ENCODE assay signal across 9 cellular contexts in the genomic region with DNA sequence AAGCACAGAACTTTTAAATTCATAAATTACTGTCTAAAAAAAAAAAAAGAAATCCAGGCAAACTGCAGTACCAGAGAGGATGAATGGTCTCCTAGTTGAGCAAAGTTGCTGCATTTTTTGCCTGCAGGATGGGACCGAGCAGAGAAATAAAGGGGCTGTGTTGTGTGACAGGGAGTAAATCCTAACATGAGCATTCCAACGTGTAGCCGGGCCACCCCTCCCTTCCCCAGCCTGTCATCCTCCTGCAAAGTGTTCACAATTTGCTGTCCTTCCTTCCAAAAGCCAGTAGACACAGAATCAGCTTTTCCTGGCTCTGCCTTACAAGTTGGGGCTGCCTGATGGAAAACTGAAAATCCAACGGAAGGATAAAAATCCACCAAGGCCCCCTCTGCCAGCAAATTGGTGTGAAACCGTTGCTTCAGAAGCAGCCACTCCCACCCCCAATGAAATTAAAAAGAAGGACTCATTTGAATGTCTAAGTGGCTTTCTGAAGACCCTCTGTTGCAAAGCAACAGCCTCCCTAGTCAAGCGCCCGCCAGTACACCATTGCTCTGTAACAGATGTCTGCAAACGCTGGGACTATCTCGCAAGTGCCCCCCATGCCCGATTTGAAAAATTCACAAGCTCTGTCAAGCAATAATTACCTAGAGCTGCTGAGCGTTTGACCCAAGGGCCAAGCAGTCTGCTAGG. TPM values are rescaled to one million over a fixed set of nuclear protein-coding genes. Genes with fewer than 3 reads are reported as not detected.
DNase-seq lines count a peak whose midpoint lies in the region; ATAC-seq, FAIRE-seq and TF ChIP-seq lines count a peak whose summit lies in the region.
"Had no signal": no experiment of that assay in that cellular context is flagged by ENCODE, and none has a peak within 500 bp of the region (broad histone marks: within the 10 kb centered on the region; RNA-seq: fewer than 3 reads in every experiment).

No MANE protein-coding gene starts in this region.

- DNase-seq in HT1080 (ENCODE audit: low read depth): peak; percentile 30
- no peak for DNase-seq in ascending aorta (ENCODE audit: low spot score in 2 of 2)
- DNase-seq in keratinocyte (ENCODE audit: low read depth, low spot score): no peak
- no peak for DNase-seq in stimulated activated naive B cell treated with anti-CD40 and anti-IgM and Interleukin-4, amounts not matched to agents 10 μg/mL and 1 μg/mL and 100 μg/mL, for 72 hours
- DNase-seq in MV-4-11 (lab: John Stamatoyannopoulos, UW): no peak
- no peak for DNase-seq in RCC 7860 (ENCODE audit: low spot score)
- DNase-seq: SW 1271 had no signal

- H2AFZ ChIP-seq in keratinocyte (ENCODE audit: control insufficient read depth, low read length): no peak overlapping the region

- FAIRE-seq in keratinocyte (lab: Jason Lieb, UNC) (no peak), RCC 7860 (lab: Jason Lieb, UNC) (no peak)

- intact Hi-C loops in ascending aorta (cut with DNase I): loop anchor here (5.0 kb wide), 2 partner anchors 33 to 78 kb away; no protein-coding TSS in a partner anchor

- H3K9me1 ChIP-seq in keratinocyte (ENCODE audit: control insufficient read depth, extremely low read depth, insufficient read depth, low read length): no peaks in the 10 kb centered on the region

- peaks cover 5 to 25% of the 10 kb centered on the region in 2 donors for H3K4me1 Mint-ChIP-seq in stimulated activated naive B cell treated with anti-CD40 and anti-IgM and Interleukin-4, amounts not matched to agents 10 μg/mL and 1 μg/mL and 100 μg/mL, for 72 hours

- ATAC-seq in stimulated activated naive B cell treated with anti-CD40 and anti-IgM and Interleukin-4, amounts not matched to agents 10 μg/mL and 1 μg/mL and 100 μg/mL, for 72 hours (replicated peaks): peak; percentile 6 to 13
- ATAC-seq in GM19395 (IDR thresholded peaks at IDR 0.05; ENCODE audit: unreplicated experiment): no peak
- no peak for ATAC-seq in GM21825 (IDR thresholded peaks at IDR 0.05; ENCODE audit: unreplicated experiment)

- no peak overlapping the region for H3K27ac Mint-ChIP-seq in stimulated activated naive B cell treated with anti-CD40 and anti-IgM and Interleukin-4, amounts not matched to agents 10 μg/mL and 1 μg/mL and 100 μg/mL, for 72 hours

- H3K4me3 ChIP-seq in ascending aorta: peak overlapping the region; percentile 65 to 86
- no peak overlapping the region for H3K4me3 ChIP-seq in keratinocyte (ENCODE audit: control insufficient read depth in 2 of 3, extremely low read depth in 1 of 3, insufficient read depth in 2 of 3, low read depth in 1 of 3, low read length in 3 of 3)

- TF ChIP-seq CTCF in ascending aorta (IDR thresholded peaks at IDR 0.05) (no peak), keratinocyte (optimal IDR thresholded peaks at IDR 0.05 in 1 of 3, IDR thresholded peaks at IDR 0.05 in 1 of 3, conservative IDR thresholded peaks at IDR 0.05 in 1 of 3; ENCODE audit: extremely low read depth in 1 of 3, insufficient read depth in 2 of 3, low read length in 3 of 3) (no peak)

- H3K4me1 ChIP-seq in ascending aorta (no peaks in the 10 kb centered on the region), keratinocyte (ENCODE audit: control insufficient read depth, extremely low read depth, insufficient read depth, low read length) (peaks cover 41% of the 10 kb centered on the region)

- peaks cover 23 to 25% of the 10 kb centered on the region in 2 donors for H3K27me3 Mint-ChIP-seq in stimulated activated naive B cell treated with anti-CD40 and anti-IgM and Interleukin-4, amounts not matched to agents 10 μg/mL and 1 μg/mL and 100 μg/mL, for 72 hours

- peak overlapping the region; percentile 87 for H3K4me2 ChIP-seq in keratinocyte (ENCODE audit: control insufficient read depth, extremely low read depth, insufficient read depth, low read depth, low read length)

- H4K20me1 ChIP-seq in keratinocyte (ENCODE audit: control insufficient read depth, extremely low read depth, insufficient read depth, low read length): no peaks in the 10 kb centered on the region

- H3K27ac ChIP-seq in ascending aorta (peak overlapping the region; percentile 70), keratinocyte (ENCODE audit: control insufficient read depth, insufficient read depth, low read length) (no peak overlapping the region)

- no peaks in the 10 kb centered on the region for H3K9me3 Mint-ChIP-seq in stimulated activated naive B cell treated with anti-CD40 and anti-IgM and Interleukin-4, amounts not matched to agents 10 μg/mL and 1 μg/mL and 100 μg/mL, for 72 hours

- peaks cover 34% of the 10 kb centered on the region for H3K79me2 ChIP-seq in keratinocyte (ENCODE audit: control insufficient read depth, insufficient read depth, low read length)

- dilution Hi-C loops in keratinocyte (cut with MboI; ENCODE audit: extremely low pct_ligation_motif_present, low sequenced_read_pairs): no loop called here

- H3K27me3 ChIP-seq in ascending aorta: no peaks in the 10 kb centered on the region
- no peaks in the 10 kb centered on the region for H3K27me3 ChIP-seq in keratinocyte (ENCODE audit: control insufficient read depth, extremely low read depth, insufficient read depth, low read length)

- H3K36me3 ChIP-seq in ascending aorta (no peaks in the 10 kb centered on the region), keratinocyte (ENCODE audit: control insufficient read depth in 2 of 2, extremely low read depth in 1 of 2, insufficient read depth in 2 of 2, low read length in 2 of 2) (no peaks in the 10 kb centered on the region)

- no peaks in the 10 kb centered on the region for H3K36me3 Mint-ChIP-seq in stimulated activated naive B cell treated with anti-CD40 and anti-IgM and Interleukin-4, amounts not matched to agents 10 μg/mL and 1 μg/mL and 100 μg/mL, for 72 hours

- H3K9me3 ChIP-seq in ascending aorta: no peaks in the 10 kb centered on the region
- no peaks in the 10 kb centered on the region for H3K9me3 ChIP-seq in keratinocyte (ENCODE audit: control insufficient read depth, low read depth, low read length)

- H3K4me3 Mint-ChIP-seq in stimulated activated naive B cell treated with anti-CD40 and anti-IgM and Interleukin-4, amounts not matched to agents 10 μg/mL and 1 μg/mL and 100 μg/mL, for 72 hours: peak overlapping the region; percentile 75 to 82

- peak overlapping the region; percentile 5 for H3K9ac ChIP-seq in keratinocyte (ENCODE audit: control insufficient read depth, extremely low read depth, insufficient read depth, low read length)

RNA-seq across cellular contexts. Expression of a gene that starts 0.7 kb away (rescaled TPM):
- total RNA-seq in HT1080 (2014; rRNA removed; shearing (Covaris generic)): 12.9 and 19.1 TPM in 2 replicates
- polyA plus RNA-seq in HT1080 (2015; cell fraction: cytosol; rRNA removed): 1.0 and 3.0 TPM in 2 replicates
- polyA plus RNA-seq in HT1080 (2015; cell fraction: nucleus; rRNA removed): 1.9 and 2.5 TPM in 2 replicates
- total RNA-seq in ascending aorta: 13.5 TPM
- 34.7 to 48.3 TPM (median 48.0 TPM) in 3 replicates for polyA plus RNA-seq in keratinocyte
- 27.1 TPM for polyA plus RNA-seq in keratinocyte (2011; ENCODE audit: low read depth)
- polyA plus RNA-seq in keratinocyte (2011; cell fraction: cytosol; rRNA removed): 24.3 and 38.0 TPM in 2 replicates
- polyA plus RNA-seq in keratinocyte (2011; cell fraction: nucleus; rRNA removed): 57.8 and 61.8 TPM in 2 replicates
- polyA plus RNA-seq in keratinocyte (2012; ENCODE audit: low replicate concordance): 34.0 and 37.6 TPM in 2 replicates
- polyA minus RNA-seq in keratinocyte: 49.1 to 82.5 TPM (median 65.5 TPM) in 3 replicates
- 30.9 TPM for polyA minus RNA-seq in keratinocyte (2011; cell fraction: cytosol; rRNA and poly(A)+ RNA removed)
- 75.4 and 151 TPM in 2 replicates for polyA minus RNA-seq in keratinocyte (2011; cell fraction: nucleus; rRNA and poly(A)+ RNA removed)

Comparison
In these comparisons a context has a peak if more than half of its experiments do, and no peak if none do; other contexts are left out.
1. H3K4me3 ChIP-seq: peak in ascending aorta (2 of 2); none in keratinocyte (0 of 3).
2. ATAC-seq: peak in stimulated activated naive B cell treated with anti-CD40 and anti-IgM and Interleukin-4, amounts not matched to agents 10 μg/mL and 1 μg/mL and 100 μg/mL, for 72 hours (2 of 2); none in GM19395 (single experiment) and GM21825 (single experiment).